2 cellular contexts compared by ENCODE assay signal in genomic region chr3:111299070-111299672, GRCh38.
TF ChIP-seq lines count a peak whose summit lies in the region.

No MANE protein-coding gene starts in this region.

TF ChIP-seq in IMR-90, 13 proteins besides CTCF, POLR2A, EP300 and RAD21 (continued from another document):
- TF ChIP-seq ELK1 (IDR thresholded peaks at IDR 0.05; ENCODE audit: borderline replicate concordance, low read depth, low read length): no peak

TF ChIP-seq in liver, 16 proteins besides CTCF, POLR2A, EP300 and RAD21 (continued from another document):
- TF ChIP-seq ZBTB33 (IDR thresholded peaks at IDR 0.05) (no peak), MAX (IDR thresholded peaks at IDR 0.05) (no peak), NR2F2 (IDR thresholded peaks at IDR 0.05) (no peak), REST (IDR thresholded peaks at IDR 0.05) (no peak), HNF4G (IDR thresholded peaks at IDR 0.05) (no peak), ATF3 (IDR thresholded peaks at IDR 0.05) (no peak), TAF1 (conservative IDR thresholded peaks at IDR 0.05) (no peak), FOXA2 (IDR thresholded peaks at IDR 0.05) (no peak), FOXA1 (IDR thresholded peaks at IDR 0.05) (no peak), RXRA (IDR thresholded peaks at IDR 0.05) (no peak), EGR1 (IDR thresholded peaks at IDR 0.05; ENCODE audit: low read depth in 2 of 2) (no peak), YY1 (IDR thresholded peaks at IDR 0.05) (no peak)
